In the genomic region with DNA sequence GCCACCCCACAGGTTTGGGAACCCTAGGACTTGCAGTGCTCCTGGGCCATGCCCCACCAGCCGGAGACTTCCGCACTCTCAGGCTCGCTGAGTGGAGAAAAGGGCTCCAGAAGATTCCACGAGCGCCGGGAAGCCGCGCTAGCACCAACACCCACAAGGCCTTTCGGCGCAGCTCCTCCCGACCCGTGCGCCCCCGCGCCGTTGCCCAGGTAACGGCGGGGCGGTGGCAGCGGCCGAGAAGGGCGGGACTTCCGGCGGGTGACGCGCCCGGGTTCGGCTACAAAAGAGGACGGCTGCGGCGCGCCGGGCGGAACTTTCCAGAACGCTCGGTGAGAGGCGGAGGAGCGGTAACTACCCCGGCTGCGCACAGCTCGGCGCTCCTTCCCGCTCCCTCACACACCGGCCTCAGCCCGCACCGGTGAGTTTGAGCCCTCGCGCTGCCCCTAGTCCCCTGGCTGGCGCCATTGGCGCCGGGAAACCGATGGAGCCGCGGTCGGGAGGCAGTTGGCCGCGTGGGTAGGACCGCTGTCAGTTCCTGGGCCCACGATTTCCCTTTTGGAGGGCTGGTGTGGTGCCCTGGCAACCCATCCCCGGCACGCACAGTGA, we compare ENCODE assay signal across 1 cellular context.
TF ChIP-seq lines count a peak whose summit lies in the region.

A gene (plus strand): TSS at position 308 of the 606 bp plus-strand sequence. CDS start 1,212 bp downstream, outside the sequence.

TF ChIP-seq in K562, 482 proteins besides CTCF, POLR2A, EP300 and RAD21 (continued from another document and continues in another):
- TF ChIP-seq, protein P1, sequence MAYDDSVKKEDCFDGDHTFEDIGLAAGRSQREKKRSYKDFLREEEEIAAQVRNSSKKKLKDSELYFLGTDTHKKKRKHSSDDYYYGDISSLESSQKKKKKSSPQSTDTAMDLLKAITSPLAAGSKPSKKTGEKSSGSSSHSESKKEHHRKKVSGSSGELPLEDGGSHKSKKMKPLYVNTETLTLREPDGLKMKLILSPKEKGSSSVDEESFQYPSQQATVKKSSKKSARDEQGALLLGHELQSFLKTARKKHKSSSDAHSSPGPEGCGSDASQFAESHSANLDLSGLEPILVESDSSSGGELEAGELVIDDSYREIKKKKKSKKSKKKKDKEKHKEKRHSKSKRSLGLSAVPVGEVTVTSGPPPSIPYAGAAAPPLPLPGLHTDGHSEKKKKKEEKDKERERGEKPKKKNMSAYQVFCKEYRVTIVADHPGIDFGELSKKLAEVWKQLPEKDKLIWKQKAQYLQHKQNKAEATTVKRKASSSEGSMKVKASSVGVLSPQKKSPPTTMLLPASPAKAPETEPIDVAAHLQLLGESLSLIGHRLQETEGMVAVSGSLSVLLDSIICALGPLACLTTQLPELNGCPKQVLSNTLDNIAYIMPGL (CRISPR knock-in tag; IDR thresholded peaks at IDR 0.05), result no peak
- TF ChIP-seq, protein P2, sequence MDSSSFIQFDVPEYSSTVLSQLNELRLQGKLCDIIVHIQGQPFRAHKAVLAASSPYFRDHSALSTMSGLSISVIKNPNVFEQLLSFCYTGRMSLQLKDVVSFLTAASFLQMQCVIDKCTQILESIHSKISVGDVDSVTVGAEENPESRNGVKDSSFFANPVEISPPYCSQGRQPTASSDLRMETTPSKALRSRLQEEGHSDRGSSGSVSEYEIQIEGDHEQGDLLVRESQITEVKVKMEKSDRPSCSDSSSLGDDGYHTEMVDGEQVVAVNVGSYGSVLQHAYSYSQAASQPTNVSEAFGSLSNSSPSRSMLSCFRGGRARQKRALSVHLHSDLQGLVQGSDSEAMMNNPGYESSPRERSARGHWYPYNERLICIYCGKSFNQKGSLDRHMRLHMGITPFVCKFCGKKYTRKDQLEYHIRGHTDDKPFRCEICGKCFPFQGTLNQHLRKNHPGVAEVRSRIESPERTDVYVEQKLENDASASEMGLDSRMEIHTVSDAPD (CRISPR knock-in tag; IDR thresholded peaks at IDR 0.05), result no peak
- TF ChIP-seq, protein P3, sequence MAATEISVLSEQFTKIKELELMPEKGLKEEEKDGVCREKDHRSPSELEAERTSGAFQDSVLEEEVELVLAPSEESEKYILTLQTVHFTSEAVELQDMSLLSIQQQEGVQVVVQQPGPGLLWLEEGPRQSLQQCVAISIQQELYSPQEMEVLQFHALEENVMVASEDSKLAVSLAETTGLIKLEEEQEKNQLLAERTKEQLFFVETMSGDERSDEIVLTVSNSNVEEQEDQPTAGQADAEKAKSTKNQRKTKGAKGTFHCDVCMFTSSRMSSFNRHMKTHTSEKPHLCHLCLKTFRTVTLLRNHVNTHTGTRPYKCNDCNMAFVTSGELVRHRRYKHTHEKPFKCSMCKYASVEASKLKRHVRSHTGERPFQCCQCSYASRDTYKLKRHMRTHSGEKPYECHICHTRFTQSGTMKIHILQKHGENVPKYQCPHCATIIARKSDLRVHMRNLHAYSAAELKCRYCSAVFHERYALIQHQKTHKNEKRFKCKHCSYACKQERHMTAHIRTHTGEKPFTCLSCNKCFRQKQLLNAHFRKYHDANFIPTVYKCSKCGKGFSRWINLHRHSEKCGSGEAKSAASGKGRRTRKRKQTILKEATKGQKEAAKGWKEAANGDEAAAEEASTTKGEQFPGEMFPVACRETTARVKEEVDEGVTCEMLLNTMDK (IDR thresholded peaks at IDR 0.05; ENCODE audit: borderline replicate concordance, insufficient read depth, low read depth, low read length, poor library complexity, severe bottlenecking), result no peak
- TF ChIP-seq, protein P4, sequence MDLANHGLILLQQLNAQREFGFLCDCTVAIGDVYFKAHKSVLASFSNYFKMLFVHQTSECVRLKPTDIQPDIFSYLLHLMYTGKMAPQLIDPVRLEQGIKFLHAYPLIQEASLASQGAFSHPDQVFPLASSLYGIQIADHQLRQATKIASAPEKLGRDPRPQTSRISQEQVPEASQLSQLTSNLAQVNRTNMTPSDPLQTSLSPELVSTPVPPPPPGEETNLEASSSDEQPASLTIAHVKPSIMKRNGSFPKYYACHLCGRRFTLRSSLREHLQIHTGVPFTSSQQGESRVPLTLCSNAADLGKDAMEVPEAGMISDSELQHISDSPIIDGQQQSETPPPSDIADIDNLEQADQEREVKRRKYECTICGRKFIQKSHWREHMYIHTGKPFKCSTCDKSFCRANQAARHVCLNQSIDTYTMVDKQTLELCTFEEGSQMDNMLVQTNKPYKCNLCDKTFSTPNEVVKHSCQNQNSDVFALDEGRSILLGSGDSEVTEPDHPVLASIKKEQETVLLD (IDR thresholded peaks at IDR 0.05), result no peak
- TF ChIP-seq ZKSCAN1 (IDR thresholded peaks at IDR 0.05; ENCODE audit: low read depth, low read length), result no peak
- TF ChIP-seq NR2C1 (IDR thresholded peaks at IDR 0.05), result no peak
- TF ChIP-seq NR2C1 (tag; IDR thresholded peaks at IDR 0.05), result no peak
- no peak for TF ChIP-seq ZNF212 (CRISPR knock-in tag; IDR thresholded peaks at IDR 0.05)
- TF ChIP-seq STAT5A (IDR thresholded peaks at IDR 0.05; ENCODE audit: borderline replicate concordance, low read length), result no peak
- TF ChIP-seq THRAP3 (IDR thresholded peaks at IDR 0.05; ENCODE audit: borderline replicate concordance), result no peak
- TF ChIP-seq ZNF668 (CRISPR knock-in tag; IDR thresholded peaks at IDR 0.05), result no peak
- no peak for TF ChIP-seq TCF7L2 (IDR thresholded peaks at IDR 0.05; ENCODE audit: low read depth, low read length)
- no peak for TF ChIP-seq ILK (tag; IDR thresholded peaks at IDR 0.05; ENCODE audit: borderline replicate concordance, low read depth)
- TF ChIP-seq, protein P5, sequence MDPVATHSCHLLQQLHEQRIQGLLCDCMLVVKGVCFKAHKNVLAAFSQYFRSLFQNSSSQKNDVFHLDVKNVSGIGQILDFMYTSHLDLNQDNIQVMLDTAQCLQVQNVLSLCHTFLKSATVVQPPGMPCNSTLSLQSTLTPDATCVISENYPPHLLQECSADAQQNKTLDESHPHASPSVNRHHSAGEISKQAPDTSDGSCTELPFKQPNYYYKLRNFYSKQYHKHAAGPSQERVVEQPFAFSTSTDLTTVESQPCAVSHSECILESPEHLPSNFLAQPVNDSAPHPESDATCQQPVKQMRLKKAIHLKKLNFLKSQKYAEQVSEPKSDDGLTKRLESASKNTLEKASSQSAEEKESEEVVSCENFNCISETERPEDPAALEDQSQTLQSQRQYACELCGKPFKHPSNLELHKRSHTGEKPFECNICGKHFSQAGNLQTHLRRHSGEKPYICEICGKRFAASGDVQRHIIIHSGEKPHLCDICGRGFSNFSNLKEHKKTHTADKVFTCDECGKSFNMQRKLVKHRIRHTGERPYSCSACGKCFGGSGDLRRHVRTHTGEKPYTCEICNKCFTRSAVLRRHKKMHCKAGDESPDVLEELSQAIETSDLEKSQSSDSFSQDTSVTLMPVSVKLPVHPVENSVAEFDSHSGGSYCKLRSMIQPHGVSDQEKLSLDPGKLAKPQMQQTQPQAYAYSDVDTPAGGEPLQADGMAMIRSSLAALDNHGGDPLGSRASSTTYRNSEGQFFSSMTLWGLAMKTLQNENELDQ (CRISPR knock-in tag; IDR thresholded peaks at IDR 0.05; ENCODE audit: borderline replicate concordance), result no peak
- no peak for TF ChIP-seq PTTG1 (tag; IDR thresholded peaks at IDR 0.05; ENCODE audit: low read depth)
- TF ChIP-seq ZNF263 (CRISPR knock-in tag; IDR thresholded peaks at IDR 0.05; ENCODE audit: borderline replicate concordance), result peak; percentile 28; the same call in 1 of the 2 replicates
- no peak for TF ChIP-seq HOXB6 (CRISPR knock-in tag; IDR thresholded peaks at IDR 0.05; ENCODE audit: borderline replicate concordance)
- peak; percentile 82 for TF ChIP-seq TAF9B (IDR thresholded peaks at IDR 0.05; ENCODE audit: partially characterized antibody)
- TF ChIP-seq, protein P6, sequence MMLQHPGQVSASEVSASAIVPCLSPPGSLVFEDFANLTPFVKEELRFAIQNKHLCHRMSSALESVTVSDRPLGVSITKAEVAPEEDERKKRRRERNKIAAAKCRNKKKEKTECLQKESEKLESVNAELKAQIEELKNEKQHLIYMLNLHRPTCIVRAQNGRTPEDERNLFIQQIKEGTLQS (IDR thresholded peaks at IDR 0.05), result no peak
- TF ChIP-seq, protein P6 (CRISPR knock-in tag; conservative IDR thresholded peaks at IDR 0.05), result no peak
- TF ChIP-seq RFX1 (IDR thresholded peaks at IDR 0.05), result peak; percentile 94
- TF ChIP-seq ERF (CRISPR knock-in tag; IDR thresholded peaks at IDR 0.05), result no peak
- peak; percentile 75 for TF ChIP-seq SAP30 (IDR thresholded peaks at IDR 0.05; ENCODE audit: borderline replicate concordance, insufficient read depth, low read depth, low read length, poor library complexity, severe bottlenecking)
- no peak for TF ChIP-seq PHF21A (IDR thresholded peaks at IDR 0.05; ENCODE audit: borderline replicate concordance, low read depth)
- TF ChIP-seq CCAR2 (IDR thresholded peaks at IDR 0.05; ENCODE audit: low read depth, low read length), result no peak
- TF ChIP-seq ATF1 (CRISPR knock-in tag; IDR thresholded peaks at IDR 0.05), result no peak
- TF ChIP-seq ATF1 (tag; IDR thresholded peaks at IDR 0.05), result peak; percentile 89
- no peak for TF ChIP-seq ZNF584 (CRISPR knock-in tag; IDR thresholded peaks at IDR 0.05; ENCODE audit: low read depth)
- no peak for TF ChIP-seq ZNF41 (CRISPR knock-in tag; conservative IDR thresholded peaks at IDR 0.05)
- no peak for TF ChIP-seq KLF16 (IDR thresholded peaks at IDR 0.05)
- TF ChIP-seq LCOR (CRISPR knock-in tag; IDR thresholded peaks at IDR 0.05), result 0 out of 2 replicates have a peak, but pooled peaks have one; percentile 1
- TF ChIP-seq FOXA1 (IDR thresholded peaks at IDR 0.05; ENCODE audit: borderline replicate concordance), result no peak
- peak; percentile 78 for TF ChIP-seq ATF7 (IDR thresholded peaks at IDR 0.05)
- no peak for TF ChIP-seq BDP1 (IDR thresholded peaks at IDR 0.05; ENCODE audit: insufficient read depth, insufficient read length)
- TF ChIP-seq ELF4 (CRISPR knock-in tag; IDR thresholded peaks at IDR 0.05), result no peak
- TF ChIP-seq, protein P7, sequence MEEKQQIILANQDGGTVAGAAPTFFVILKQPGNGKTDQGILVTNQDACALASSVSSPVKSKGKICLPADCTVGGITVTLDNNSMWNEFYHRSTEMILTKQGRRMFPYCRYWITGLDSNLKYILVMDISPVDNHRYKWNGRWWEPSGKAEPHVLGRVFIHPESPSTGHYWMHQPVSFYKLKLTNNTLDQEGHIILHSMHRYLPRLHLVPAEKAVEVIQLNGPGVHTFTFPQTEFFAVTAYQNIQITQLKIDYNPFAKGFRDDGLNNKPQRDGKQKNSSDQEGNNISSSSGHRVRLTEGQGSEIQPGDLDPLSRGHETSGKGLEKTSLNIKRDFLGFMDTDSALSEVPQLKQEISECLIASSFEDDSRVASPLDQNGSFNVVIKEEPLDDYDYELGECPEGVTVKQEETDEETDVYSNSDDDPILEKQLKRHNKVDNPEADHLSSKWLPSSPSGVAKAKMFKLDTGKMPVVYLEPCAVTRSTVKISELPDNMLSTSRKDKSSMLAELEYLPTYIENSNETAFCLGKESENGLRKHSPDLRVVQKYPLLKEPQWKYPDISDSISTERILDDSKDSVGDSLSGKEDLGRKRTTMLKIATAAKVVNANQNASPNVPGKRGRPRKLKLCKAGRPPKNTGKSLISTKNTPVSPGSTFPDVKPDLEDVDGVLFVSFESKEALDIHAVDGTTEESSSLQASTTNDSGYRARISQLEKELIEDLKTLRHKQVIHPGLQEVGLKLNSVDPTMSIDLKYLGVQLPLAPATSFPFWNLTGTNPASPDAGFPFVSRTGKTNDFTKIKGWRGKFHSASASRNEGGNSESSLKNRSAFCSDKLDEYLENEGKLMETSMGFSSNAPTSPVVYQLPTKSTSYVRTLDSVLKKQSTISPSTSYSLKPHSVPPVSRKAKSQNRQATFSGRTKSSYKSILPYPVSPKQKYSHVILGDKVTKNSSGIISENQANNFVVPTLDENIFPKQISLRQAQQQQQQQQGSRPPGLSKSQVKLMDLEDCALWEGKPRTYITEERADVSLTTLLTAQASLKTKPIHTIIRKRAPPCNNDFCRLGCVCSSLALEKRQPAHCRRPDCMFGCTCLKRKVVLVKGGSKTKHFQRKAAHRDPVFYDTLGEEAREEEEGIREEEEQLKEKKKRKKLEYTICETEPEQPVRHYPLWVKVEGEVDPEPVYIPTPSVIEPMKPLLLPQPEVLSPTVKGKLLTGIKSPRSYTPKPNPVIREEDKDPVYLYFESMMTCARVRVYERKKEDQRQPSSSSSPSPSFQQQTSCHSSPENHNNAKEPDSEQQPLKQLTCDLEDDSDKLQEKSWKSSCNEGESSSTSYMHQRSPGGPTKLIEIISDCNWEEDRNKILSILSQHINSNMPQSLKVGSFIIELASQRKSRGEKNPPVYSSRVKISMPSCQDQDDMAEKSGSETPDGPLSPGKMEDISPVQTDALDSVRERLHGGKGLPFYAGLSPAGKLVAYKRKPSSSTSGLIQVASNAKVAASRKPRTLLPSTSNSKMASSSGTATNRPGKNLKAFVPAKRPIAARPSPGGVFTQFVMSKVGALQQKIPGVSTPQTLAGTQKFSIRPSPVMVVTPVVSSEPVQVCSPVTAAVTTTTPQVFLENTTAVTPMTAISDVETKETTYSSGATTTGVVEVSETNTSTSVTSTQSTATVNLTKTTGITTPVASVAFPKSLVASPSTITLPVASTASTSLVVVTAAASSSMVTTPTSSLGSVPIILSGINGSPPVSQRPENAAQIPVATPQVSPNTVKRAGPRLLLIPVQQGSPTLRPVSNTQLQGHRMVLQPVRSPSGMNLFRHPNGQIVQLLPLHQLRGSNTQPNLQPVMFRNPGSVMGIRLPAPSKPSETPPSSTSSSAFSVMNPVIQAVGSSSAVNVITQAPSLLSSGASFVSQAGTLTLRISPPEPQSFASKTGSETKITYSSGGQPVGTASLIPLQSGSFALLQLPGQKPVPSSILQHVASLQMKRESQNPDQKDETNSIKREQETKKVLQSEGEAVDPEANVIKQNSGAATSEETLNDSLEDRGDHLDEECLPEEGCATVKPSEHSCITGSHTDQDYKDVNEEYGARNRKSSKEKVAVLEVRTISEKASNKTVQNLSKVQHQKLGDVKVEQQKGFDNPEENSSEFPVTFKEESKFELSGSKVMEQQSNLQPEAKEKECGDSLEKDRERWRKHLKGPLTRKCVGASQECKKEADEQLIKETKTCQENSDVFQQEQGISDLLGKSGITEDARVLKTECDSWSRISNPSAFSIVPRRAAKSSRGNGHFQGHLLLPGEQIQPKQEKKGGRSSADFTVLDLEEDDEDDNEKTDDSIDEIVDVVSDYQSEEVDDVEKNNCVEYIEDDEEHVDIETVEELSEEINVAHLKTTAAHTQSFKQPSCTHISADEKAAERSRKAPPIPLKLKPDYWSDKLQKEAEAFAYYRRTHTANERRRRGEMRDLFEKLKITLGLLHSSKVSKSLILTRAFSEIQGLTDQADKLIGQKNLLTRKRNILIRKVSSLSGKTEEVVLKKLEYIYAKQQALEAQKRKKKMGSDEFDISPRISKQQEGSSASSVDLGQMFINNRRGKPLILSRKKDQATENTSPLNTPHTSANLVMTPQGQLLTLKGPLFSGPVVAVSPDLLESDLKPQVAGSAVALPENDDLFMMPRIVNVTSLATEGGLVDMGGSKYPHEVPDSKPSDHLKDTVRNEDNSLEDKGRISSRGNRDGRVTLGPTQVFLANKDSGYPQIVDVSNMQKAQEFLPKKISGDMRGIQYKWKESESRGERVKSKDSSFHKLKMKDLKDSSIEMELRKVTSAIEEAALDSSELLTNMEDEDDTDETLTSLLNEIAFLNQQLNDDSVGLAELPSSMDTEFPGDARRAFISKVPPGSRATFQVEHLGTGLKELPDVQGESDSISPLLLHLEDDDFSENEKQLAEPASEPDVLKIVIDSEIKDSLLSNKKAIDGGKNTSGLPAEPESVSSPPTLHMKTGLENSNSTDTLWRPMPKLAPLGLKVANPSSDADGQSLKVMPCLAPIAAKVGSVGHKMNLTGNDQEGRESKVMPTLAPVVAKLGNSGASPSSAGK (IDR thresholded peaks at IDR 0.05), result no peak
